ENCODE assay signal across 26 cellular contexts in the genomic region with DNA sequence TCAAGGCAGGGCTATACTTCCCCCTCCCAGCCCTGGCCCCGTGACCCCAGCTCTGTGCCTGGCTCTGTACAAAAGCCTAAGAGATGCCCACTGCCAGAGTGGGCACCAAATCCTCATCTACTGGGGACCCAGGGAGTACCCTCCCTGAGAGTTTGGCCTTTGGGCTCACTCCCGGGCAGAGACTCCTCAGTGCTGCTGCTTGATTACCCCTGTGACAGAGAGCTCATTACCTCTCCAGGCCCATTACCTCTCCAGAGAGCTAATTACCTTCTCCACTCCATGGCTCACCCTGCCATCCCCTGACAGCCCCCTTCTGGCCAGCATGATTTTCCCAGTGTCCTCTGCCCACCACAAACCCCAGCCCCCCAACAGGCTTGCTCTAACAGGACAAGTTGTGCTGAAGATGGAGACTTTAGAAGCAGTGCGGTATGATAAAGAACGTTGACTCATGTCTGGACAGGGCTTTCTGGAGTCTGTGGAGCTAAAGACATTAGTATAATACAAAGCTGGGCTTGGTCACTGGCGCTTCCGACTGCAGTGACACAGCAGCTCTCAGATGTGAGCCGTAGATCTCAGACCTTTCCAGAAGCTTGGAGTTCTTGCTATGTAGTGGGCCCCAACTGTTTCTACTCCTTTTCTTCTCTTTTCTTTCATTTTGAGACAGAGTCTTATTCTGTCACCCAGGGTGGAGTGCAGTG.
"Had no signal": no experiment of that assay in that cellular context is flagged by ENCODE, and none has a peak within 500 bp of the region (broad histone marks: within the 10 kb centered on the region; RNA-seq: fewer than 3 reads in every experiment).

No MANE protein-coding gene starts in this region.

- H3K4me2 ChIP-seq: hepatocyte had no signal

- H2AFZ ChIP-seq: hepatocyte had no signal

- H3K4me1 ChIP-seq: ascending aorta, left lung, psoas muscle, right atrium auricular region, stomach, suprapubic skin, tibial nerve had no signal

- H3K9me3 ChIP-seq: ascending aorta, left lung, ovary, psoas muscle, right atrium auricular region, stomach, suprapubic skin, tibial nerve had no signal

- H3K27ac ChIP-seq: ascending aorta, hepatocyte, left lung, ovary, psoas muscle, right atrium auricular region, stomach, suprapubic skin, tibial nerve, WERI-Rb-1 had no signal

- H3K4me1 Mint-ChIP-seq: activated CD4-positive, alpha-beta T cell treated with anti-CD3 and anti-CD28 coated beads, Interleukin-2, amount 10 ng/mL, durations not matched to agents 7 days and 5 days; activated CD8-positive, alpha-beta memory T cell treated with anti-CD3 and anti-CD28 coated beads, Interleukin-2, amount 10 ng/mL, durations not matched to agents 7 days and 5 days; stimulated activated effector memory CD8-positive, alpha-beta T cell treated with anti-CD3 and anti-CD28 coated beads, Interleukin-12 subunit alpha, Interleukin-12 subunit beta, amount 100 ng/mL, for 72 hours had no signal

- H3K4me3 Mint-ChIP-seq: activated CD4-positive, alpha-beta T cell treated with anti-CD3 and anti-CD28 coated beads, Interleukin-2, amount 10 ng/mL, durations not matched to agents 7 days and 5 days; activated CD8-positive, alpha-beta memory T cell treated with anti-CD3 and anti-CD28 coated beads, Interleukin-2, amount 10 ng/mL, durations not matched to agents 7 days and 5 days; activated CD8-positive, alpha-beta T cell treated with anti-CD3 and anti-CD28 coated beads for 36 hours; immature natural killer cell; naive B cell; stimulated activated effector memory CD8-positive, alpha-beta T cell treated with anti-CD3 and anti-CD28 coated beads, Interleukin-12 subunit alpha, Interleukin-12 subunit beta, amount 100 ng/mL, for 72 hours had no signal

- H3K79me2 ChIP-seq: hepatocyte had no signal

- H3K36me3 ChIP-seq: ascending aorta, left lung, ovary, right atrium auricular region, stomach, suprapubic skin, tibial nerve, WERI-Rb-1 had no signal

- H3K27ac Mint-ChIP-seq: activated CD4-positive, alpha-beta T cell treated with anti-CD3 and anti-CD28 coated beads, Interleukin-2, amount 10 ng/mL, durations not matched to agents 7 days and 5 days; activated CD8-positive, alpha-beta memory T cell treated with anti-CD3 and anti-CD28 coated beads, Interleukin-2, amount 10 ng/mL, durations not matched to agents 7 days and 5 days; activated CD8-positive, alpha-beta T cell treated with anti-CD3 and anti-CD28 coated beads for 36 hours; activated naive CD4-positive, alpha-beta T cell treated with anti-CD3 and anti-CD28 coated beads, Interleukin-2, amount 50 U/mL, for 72 hours; immature natural killer cell; stimulated activated effector memory CD8-positive, alpha-beta T cell treated with anti-CD3 and anti-CD28 coated beads, Interleukin-12 subunit alpha, Interleukin-12 subunit beta, amount 100 ng/mL, for 72 hours had no signal

- H3K27me3 ChIP-seq: ascending aorta, hepatocyte, left lung, ovary, right atrium auricular region, stomach, suprapubic skin, tibial nerve had no signal

- ATAC-seq: activated CD8-positive, alpha-beta memory T cell treated with anti-CD3 and anti-CD28 coated beads, Interleukin-2, amount 10 ng/mL, durations not matched to agents 7 days and 5 days; activated CD8-positive, alpha-beta T cell treated with anti-CD3 and anti-CD28 coated beads for 36 hours; activated naive CD4-positive, alpha-beta T cell treated with anti-CD3 and anti-CD28 coated beads, Interleukin-2, amount 50 U/mL, for 72 hours; left lung; stimulated activated effector memory CD8-positive, alpha-beta T cell treated with anti-CD3 and anti-CD28 coated beads, Interleukin-12 subunit alpha, Interleukin-12 subunit beta, amount 100 ng/mL, for 72 hours had no signal

- DNase-seq: activated CD4-positive, alpha-beta T cell treated with anti-CD3 and anti-CD28 coated beads, Interleukin-2, amount 10 ng/mL, durations not matched to agents 7 days and 5 days; activated CD4-positive, CD25-positive, alpha-beta regulatory T cell treated with anti-CD3 and anti-CD28 coated beads, Interleukin-2, amount 50 U/mL, for 72 hours; activated CD8-positive, alpha-beta memory T cell treated with anti-CD3 and anti-CD28 coated beads, Interleukin-2, amount 10 ng/mL, durations not matched to agents 7 days and 5 days; activated CD8-positive, alpha-beta T cell treated with anti-CD3 and anti-CD28 coated beads for 36 hours; activated gamma-delta T cell; activated T-cell treated with anti-CD3 and anti-CD28 coated beads for 4 hours; cerebellar nuclear complex; cortex of kidney; glutamatergic neuron; immature natural killer cell; left lung; naive B cell; ovary; psoas muscle; stimulated activated CD4-positive, alpha-beta T cell treated with anti-CD3 and anti-CD28 coated beads, Interleukin-12 subunit alpha, Interleukin-12 subunit beta, amount 100 ng/mL, for 4 hours; stimulated activated CD4-positive, alpha-beta T cell treated with anti-CD3 and anti-CD28 coated beads, Interleukin-1b, Interleukin-23, amount 100 ng/mL, for 48 hours; stomach; WERI-Rb-1 had no signal

- H3K36me3 Mint-ChIP-seq: activated CD8-positive, alpha-beta memory T cell treated with anti-CD3 and anti-CD28 coated beads, Interleukin-2, amount 10 ng/mL, durations not matched to agents 7 days and 5 days; activated naive CD4-positive, alpha-beta T cell treated with anti-CD3 and anti-CD28 coated beads, Interleukin-2, amount 50 U/mL, for 72 hours; immature natural killer cell; naive B cell; stimulated activated effector memory CD8-positive, alpha-beta T cell treated with anti-CD3 and anti-CD28 coated beads, Interleukin-12 subunit alpha, Interleukin-12 subunit beta, amount 100 ng/mL, for 72 hours had no signal

- H3K4me3 ChIP-seq: ascending aorta, hepatocyte, left lung, lung, ovary, psoas muscle, right atrium auricular region, stomach, suprapubic skin, tibial nerve had no signal

- H3K27me3 Mint-ChIP-seq: activated CD4-positive, alpha-beta T cell treated with anti-CD3 and anti-CD28 coated beads, Interleukin-2, amount 10 ng/mL, durations not matched to agents 7 days and 5 days; activated CD8-positive, alpha-beta memory T cell treated with anti-CD3 and anti-CD28 coated beads, Interleukin-2, amount 10 ng/mL, durations not matched to agents 7 days and 5 days; activated CD8-positive, alpha-beta T cell treated with anti-CD3 and anti-CD28 coated beads for 36 hours; naive B cell had no signal

- H3K9me3 Mint-ChIP-seq: activated CD4-positive, alpha-beta T cell treated with anti-CD3 and anti-CD28 coated beads, Interleukin-2, amount 10 ng/mL, durations not matched to agents 7 days and 5 days; activated CD8-positive, alpha-beta T cell treated with anti-CD3 and anti-CD28 coated beads for 36 hours; activated naive CD4-positive, alpha-beta T cell treated with anti-CD3 and anti-CD28 coated beads, Interleukin-2, amount 50 U/mL, for 72 hours; immature natural killer cell; naive B cell; stimulated activated effector memory CD8-positive, alpha-beta T cell treated with anti-CD3 and anti-CD28 coated beads, Interleukin-12 subunit alpha, Interleukin-12 subunit beta, amount 100 ng/mL, for 72 hours had no signal
